8 cellular contexts compared by ENCODE assay signal in genomic region chr3:119559441-119559963, GRCh38. TPM values are rescaled to one million over a fixed set of nuclear protein-coding genes. Genes with fewer than 3 reads are reported as not detected.
DNase-seq lines count a peak whose midpoint lies in the region; ATAC-seq lines count a peak whose summit lies in the region.

Gene CD80, minus strand, starts transcription at chr3:119559614. Its CDS starts 1,886 bp downstream, at chr3:119557728.

- ATAC-seq in GM21390 (IDR thresholded peaks at IDR 0.05; ENCODE audit: unreplicated experiment) (peak; percentile 52), HG03565 (IDR thresholded peaks at IDR 0.05; ENCODE audit: unreplicated experiment) (peak; percentile 36)

- peaks cover 4% of the 10 kb centered on the region for H3K9me3 Mint-ChIP-seq in activated naive CD8-positive, alpha-beta T cell treated with anti-CD3 and anti-CD28 coated beads for 36 hours

- H3K36me3 Mint-ChIP-seq in activated naive CD8-positive, alpha-beta T cell treated with anti-CD3 and anti-CD28 coated beads for 36 hours: peaks cover 12% of the 10 kb centered on the region

- H3K4me3 Mint-ChIP-seq in activated naive CD8-positive, alpha-beta T cell treated with anti-CD3 and anti-CD28 coated beads for 36 hours: peak within 1 kb of the TSS; percentile 63

- peak; percentile 63 for DNase-seq in GF-D8 (lab: John Stamatoyannopoulos, UW)
- DNase-seq in SK-N-DZ (ENCODE audit: low spot score): peak; percentile 31
- DNase-seq in activated naive CD8-positive, alpha-beta T cell treated with anti-CD3 and anti-CD28 coated beads for 36 hours: peak; percentile 64
- peak; percentile 58 for DNase-seq in iPS-NIHi11 (ENCODE audit: low spot score)
- peak; percentile 44 to 51 for DNase-seq in stimulated activated CD8-positive, alpha-beta memory T cell treated with anti-CD3 and anti-CD28 coated beads, Interleukin-2, amount 100 ng/mL, for 48 hours (ENCODE audit: low read depth in 2 of 2)
- DNase-seq in NCI-H2029 treated with DMSO at 0.1 percent for 48 hours (lab: John Stamatoyannopoulos, UW): no peak

- peak within 1 kb of the TSS; percentile 78 for H3K27ac Mint-ChIP-seq in activated naive CD8-positive, alpha-beta T cell treated with anti-CD3 and anti-CD28 coated beads for 36 hours

- peaks cover 8% of the 10 kb centered on the region for H3K27me3 Mint-ChIP-seq in activated naive CD8-positive, alpha-beta T cell treated with anti-CD3 and anti-CD28 coated beads for 36 hours

- peaks cover 51% of the 10 kb centered on the region for H3K4me1 Mint-ChIP-seq in activated naive CD8-positive, alpha-beta T cell treated with anti-CD3 and anti-CD28 coated beads for 36 hours

RNA-seq across cellular contexts. Expression of gene CD80, which starts in this region (rescaled TPM):
- not detected in 2 replicates for polyA plus RNA-seq in SK-N-DZ (2014; cell fraction: cytosol; rRNA removed)
- 0.28 TPM in 1 of 2 replicates, not detected in the other for polyA plus RNA-seq in SK-N-DZ (2014; cell fraction: nucleus; rRNA removed)
- 1 to 10 TPM; 4.2 to 4.7 TPM for total RNA-seq in activated naive CD8-positive, alpha-beta T cell treated with anti-CD3 and anti-CD28 coated beads for 36 hours
